In the genomic region with DNA sequence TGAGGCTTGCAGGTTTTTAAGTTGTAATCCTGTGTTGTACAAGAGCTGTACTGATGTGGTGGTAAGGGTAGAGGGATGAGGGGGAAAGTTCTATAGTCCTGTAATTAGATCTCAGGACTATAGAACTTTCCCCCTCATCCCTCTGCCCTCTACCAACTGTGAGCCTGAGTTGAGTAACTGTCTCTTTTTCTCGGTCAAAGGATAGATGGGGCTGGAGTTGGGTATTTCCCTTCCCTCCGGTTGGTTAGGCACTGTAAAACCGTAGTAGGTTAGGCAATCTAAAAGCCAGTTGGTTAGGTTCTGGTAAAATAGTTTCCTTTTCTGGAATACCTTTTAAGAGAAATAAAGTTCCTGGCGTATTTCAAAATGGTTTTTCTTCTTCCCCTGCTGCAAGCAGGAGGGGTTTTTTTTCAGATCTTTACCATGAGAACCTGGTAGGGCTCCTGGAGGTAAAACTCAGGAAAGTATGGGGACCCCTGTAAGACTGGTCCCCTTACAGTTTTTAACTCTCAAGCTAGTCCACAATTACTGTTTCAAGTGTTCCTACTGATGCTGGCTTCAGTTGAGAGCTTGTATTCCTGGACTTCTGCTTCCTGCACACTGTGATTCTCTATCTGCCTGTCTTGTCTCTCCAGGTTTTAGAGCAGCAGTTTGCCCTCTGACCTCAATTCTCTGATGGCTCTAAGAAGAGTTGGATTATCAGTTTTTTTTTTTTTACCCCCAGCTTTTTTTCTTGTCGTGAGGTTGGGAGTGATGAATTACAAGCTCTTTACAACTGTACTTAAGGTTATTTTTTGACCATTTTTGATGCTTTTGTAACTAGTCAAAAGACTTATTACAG, we compare ENCODE assay signal across 10 cellular contexts. TPM values are rescaled to one million over a fixed set of nuclear protein-coding genes. Genes with fewer than 3 reads are reported as not detected.
DNase-seq lines count a peak whose midpoint lies in the region; ATAC-seq and TF ChIP-seq lines count a peak whose summit lies in the region.
"Had no signal": no experiment of that assay in that cellular context is flagged by ENCODE, and none has a peak within 500 bp of the region (broad histone marks: within the 10 kb centered on the region; RNA-seq: fewer than 3 reads in every experiment).

No MANE protein-coding gene starts in this region.

- no peak for TF ChIP-seq CTCF in GM12875 (IDR thresholded peaks at IDR 0.05; ENCODE audit: borderline replicate concordance, insufficient read depth, low read depth, low read length)
- TF ChIP-seq CTCF in WERI-Rb-1 (IDR thresholded peaks at IDR 0.05; ENCODE audit: low read depth, low read length), result no peak
- TF ChIP-seq CTCF in Peyer's patch (IDR thresholded peaks at IDR 0.05), result no peak

- H3K36me3 Mint-ChIP-seq in activated naive CD8-positive, alpha-beta T cell treated with anti-CD3 and anti-CD28 coated beads, Interleukin-2, amount 50 U/mL, for 24 hours (ENCODE audit: low read depth), result peaks cover 29% of the 10 kb centered on the region

- no peak overlapping the region for H3K4me3 Mint-ChIP-seq in activated naive CD8-positive, alpha-beta T cell treated with anti-CD3 and anti-CD28 coated beads, Interleukin-2, amount 50 U/mL, for 24 hours

- H3K4me1 ChIP-seq in Peyer's patch, result peaks cover 0 to 8% (median 0%) of the 10 kb centered on the region in 4 donors

- ATAC-seq in GM19467 (IDR thresholded peaks at IDR 0.05; ENCODE audit: unreplicated experiment) (peak; percentile 69), HG03175 (IDR thresholded peaks at IDR 0.05; ENCODE audit: unreplicated experiment) (peak; percentile 66), HG03469 (IDR thresholded peaks at IDR 0.05; ENCODE audit: unreplicated experiment) (no peak)
- peak; percentile 85 for ATAC-seq in activated naive CD8-positive, alpha-beta T cell treated with anti-CD3 and anti-CD28 coated beads, Interleukin-2, amount 50 U/mL, for 24 hours
- ATAC-seq: mucosa of descending colon had no signal

- H3K27ac ChIP-seq in WERI-Rb-1, result no peak overlapping the region
- H3K27ac ChIP-seq in Peyer's patch, result no peak overlapping the region

- H3K27me3 Mint-ChIP-seq in activated naive CD8-positive, alpha-beta T cell treated with anti-CD3 and anti-CD28 coated beads, Interleukin-2, amount 50 U/mL, for 24 hours, result no peaks in the 10 kb centered on the region

- DNase-seq in activated naive CD8-positive, alpha-beta T cell treated with anti-CD3 and anti-CD28 coated beads, Interleukin-2, amount 50 U/mL, for 24 hours, result no peak
- DNase-seq in WERI-Rb-1 (no peak), NOMO-1 treated with DMSO at 0.1 percent for 48 hours (lab: John Stamatoyannopoulos, UW; ENCODE audit: unreplicated experiment) (no peak), Peyer's patch (no peak)
- DNase-seq: MG63 had no signal

- H3K4me1 Mint-ChIP-seq in activated naive CD8-positive, alpha-beta T cell treated with anti-CD3 and anti-CD28 coated beads, Interleukin-2, amount 50 U/mL, for 24 hours, result peaks cover 37% of the 10 kb centered on the region

- H3K9me3 ChIP-seq in WERI-Rb-1 (ENCODE audit: severe bottlenecking), result no peaks in the 10 kb centered on the region
- H3K9me3 ChIP-seq in Peyer's patch, result no peaks in the 10 kb centered on the region
- H3K9me3 ChIP-seq: MG63, mucosa of descending colon had no signal

- H3K9me3 Mint-ChIP-seq in activated naive CD8-positive, alpha-beta T cell treated with anti-CD3 and anti-CD28 coated beads, Interleukin-2, amount 50 U/mL, for 24 hours, result no peaks in the 10 kb centered on the region

- H3K4me3 ChIP-seq in GM12875 (ENCODE audit: low read depth, low read length), result peak overlapping the region; percentile 2
- no peak overlapping the region for H3K4me3 ChIP-seq in WERI-Rb-1 (ENCODE audit: low read depth, low read length)
- no peak overlapping the region for H3K4me3 ChIP-seq in Peyer's patch
- H3K4me3 ChIP-seq: MG63, mucosa of descending colon had no signal

- H3K36me3 ChIP-seq in WERI-Rb-1 (no peaks in the 10 kb centered on the region), Peyer's patch (no peaks in the 10 kb centered on the region)
- H3K36me3 ChIP-seq: MG63 had no signal

- H3K27me3 ChIP-seq in WERI-Rb-1 (ENCODE audit: insufficient read depth, low read depth, severe bottlenecking), result no peaks in the 10 kb centered on the region
- no peaks in the 10 kb centered on the region for H3K27me3 ChIP-seq in Peyer's patch
- H3K27me3 ChIP-seq: MG63 had no signal

- no peak for TF ChIP-seq POLR2A in Peyer's patch (IDR thresholded peaks at IDR 0.05)

- H3K27ac Mint-ChIP-seq in activated naive CD8-positive, alpha-beta T cell treated with anti-CD3 and anti-CD28 coated beads, Interleukin-2, amount 50 U/mL, for 24 hours, result peak overlapping the region; percentile 16

RNA-seq across cellular contexts. Expression of a gene that starts 58.7 kb away (rescaled TPM):
- total RNA-seq in Peyer's patch, result 100 to 1,000 TPM in 1 of 4 donors, 10 to 100 TPM in 3; 46.4 to 126 (median 55.9) TPM
